Comparison of ENCODE assay signal across 8 cellular contexts in genomic region chr1:112904071-112904830, GRCh38. TPM values are rescaled to one million over a fixed set of nuclear protein-coding genes. Genes with fewer than 3 reads are reported as not detected.
DNase-seq lines count a peak whose midpoint lies in the region; ATAC-seq, FAIRE-seq and TF ChIP-seq lines count a peak whose summit lies in the region.

No MANE protein-coding gene starts in this region.

- H3K36me3 ChIP-seq in lower lobe of right lung (no peaks in the 10 kb centered on the region), SJCRH30 (no peaks in the 10 kb centered on the region; the same call in 1 of the 2 replicates)

- TF ChIP-seq CTCF in fibroblast of mammary gland (conservative IDR thresholded peaks at IDR 0.05; ENCODE audit: control insufficient read depth, insufficient read depth, low read depth, low read length) (no peak), lower lobe of right lung (IDR thresholded peaks at IDR 0.05) (no peak)

- no peak overlapping the region for H3K4me3 ChIP-seq in fibroblast of mammary gland (ENCODE audit: control insufficient read depth, low read depth, low read length)
- no peak overlapping the region for H3K4me3 ChIP-seq in lower lobe of right lung
- no peak overlapping the region for H3K4me3 ChIP-seq in SJCRH30

- H3K9me3 ChIP-seq in lower lobe of right lung (no peaks in the 10 kb centered on the region), SJCRH30 (replicated peaks) (no peaks in the 10 kb centered on the region)

- DNase-seq in HT1080 (ENCODE audit: low read depth) (peak; percentile 89), fibroblast of mammary gland (ENCODE audit: low read depth) (peak; percentile 93), lower lobe of right lung (no peak), SJCRH30 (no peak), frontal cortex (ENCODE audit: low spot score in 2 of 2) (no peak)
- DNase-seq in activated CD4-positive, CD25-positive, alpha-beta regulatory T cell treated with anti-CD3 and anti-CD28 coated beads, Interleukin-2, amount 50 U/mL, for 16 hours (ENCODE audit: low read depth, low spot score) = peak; percentile 23
- peak; percentile 5 to 16 for DNase-seq in stimulated activated CD8-positive, alpha-beta memory T cell treated with anti-CD3 and anti-CD28 coated beads, Interleukin-15, amount 100 ng/mL, for 4 hours (ENCODE audit: low read depth in 2 of 2)

- intact Hi-C loops in lower lobe of right lung (cut with DNase I) = no loop called here

- H3K4me1 ChIP-seq in lower lobe of right lung = peaks cover 21% of the 10 kb centered on the region
- H3K4me1 ChIP-seq in SJCRH30 = peaks cover 13% of the 10 kb centered on the region

- ATAC-seq in lower lobe of right lung (no peak), GM19023 (IDR thresholded peaks at IDR 0.05; ENCODE audit: unreplicated experiment) (no peak)

- FAIRE-seq in frontal cortex (lab: Jason Lieb, UNC) = no peak

- H3K27me3 ChIP-seq in lower lobe of right lung (ENCODE audit: low read depth) = no peaks in the 10 kb centered on the region
- no peaks in the 10 kb centered on the region for H3K27me3 ChIP-seq in SJCRH30

- H3K27ac ChIP-seq in lower lobe of right lung (no peak overlapping the region), SJCRH30 (no peak overlapping the region)

RNA-seq across cellular contexts. Expression of gene SLC16A1, which starts 51.7 kb away (rescaled TPM):
- 113 and 130 TPM in 2 replicates for total RNA-seq in HT1080 (2014; rRNA removed; shearing (Covaris generic))
- polyA plus RNA-seq in HT1080 (2015; cell fraction: cytosol; rRNA removed) = 70.6 and 81.3 TPM in 2 replicates
- 201 and 219 TPM in 2 replicates for polyA plus RNA-seq in HT1080 (2015; cell fraction: nucleus; rRNA removed)
- total RNA-seq in lower lobe of right lung (9.8 TPM), frontal cortex (60.3 TPM)
- 150 and 153 TPM in 2 replicates for total RNA-seq in SJCRH30 (2014; rRNA removed; shearing (Covaris generic))

Comparison
In these comparisons a context has a peak if more than half of its experiments do, and no peak if none do; other contexts are left out.
1. DNase-seq: peak in HT1080 (single experiment), activated CD4-positive, CD25-positive, alpha-beta regulatory T cell treated with anti-CD3 and anti-CD28 coated beads, Interleukin-2, amount 50 U/mL, for 16 hours (single experiment), fibroblast of mammary gland (single experiment) and stimulated activated CD8-positive, alpha-beta memory T cell treated with anti-CD3 and anti-CD28 coated beads, Interleukin-15, amount 100 ng/mL, for 4 hours (2 of 2); none in lower lobe of right lung (single experiment), SJCRH30 (0 of 2) and frontal cortex (0 of 2).